Comparison of ENCODE assay signal across 15 cellular contexts in the genomic region with DNA sequence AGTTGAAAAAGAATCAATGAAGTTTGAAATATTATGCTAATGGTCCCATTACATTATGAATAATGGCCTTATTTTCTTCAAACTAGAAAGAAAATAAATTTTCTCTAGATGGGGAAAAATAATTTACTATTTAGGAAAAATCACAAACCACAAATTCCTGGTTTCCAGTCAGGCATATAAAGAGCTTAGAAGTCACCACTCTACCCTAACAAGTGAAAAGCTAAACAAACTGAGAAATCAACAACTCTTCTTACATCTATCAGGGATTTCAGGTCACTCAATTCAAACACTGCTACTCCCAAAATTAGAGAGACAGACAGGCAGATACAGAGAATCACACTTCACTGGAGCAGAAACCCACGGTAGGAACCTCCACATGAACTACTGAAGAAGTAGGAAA.
A peak's percentile ranks its signal among the peaks of the same experiment; 100 is the strongest.
DNase-seq lines count a peak whose midpoint lies in the region; ATAC-seq and TF ChIP-seq lines count a peak whose summit lies in the region.
"Had no signal": no experiment of that assay in that cellular context is flagged by ENCODE, and none has a peak within 500 bp of the region (broad histone marks: within the 10 kb centered on the region; RNA-seq: fewer than 3 reads in every experiment).

No MANE protein-coding gene starts in this region.

- H3K36me3 Mint-ChIP-seq in endodermal cell (ENCODE audit: low read depth) = no peaks in the 10 kb centered on the region
- no peaks in the 10 kb centered on the region for H3K36me3 Mint-ChIP-seq in CD8-positive, alpha-beta T cell
- H3K36me3 Mint-ChIP-seq: CD14-positive monocyte had no signal

- 83% methylated on average over 1 of the region's 1 CpG; no CpG with 5 or more reads in 1 of the 2 experiments for WGBS in endodermal cell (ENCODE audit: insufficient coverage in 1 of 2, insufficient read length in 1 of 2), 2 experiments
- WGBS in thyroid gland, 2 donors = 36 to 40% methylated on average over 1 of the region's 1 CpG

- POLR2A ChIA-PET in CD8-positive, alpha-beta T cell (lab: Charles Lee) = no interaction called here

- CTCF ChIA-PET in CD8-positive, alpha-beta T cell (lab: Charles Lee) = no interaction called here

- H3K4me3 ChIP-seq in adipocyte (ENCODE audit: low read length) = no peak overlapping the region
- peak overlapping the region; percentile 59 for H3K4me3 ChIP-seq in endodermal cell (ENCODE audit: low read length)
- no peak overlapping the region for H3K4me3 ChIP-seq in thyroid gland (replicated peaks in 1 of 3)
- H3K4me3 ChIP-seq in CD8-positive, alpha-beta T cell (ENCODE audit: low read depth, low read length) = no peak overlapping the region
- H3K4me3 ChIP-seq: HAP-1 had no signal

- H3K9me3 Mint-ChIP-seq in endodermal cell = peaks cover 7% of the 10 kb centered on the region
- peaks cover 5% of the 10 kb centered on the region for H3K9me3 Mint-ChIP-seq in CD8-positive, alpha-beta T cell

- H3K36me3 ChIP-seq in adipocyte (ENCODE audit: control insufficient read depth, insufficient read depth, low read length, severe bottlenecking) (no peaks in the 10 kb centered on the region), endodermal cell (ENCODE audit: control insufficient read depth, insufficient read depth, low read length) (no peaks in the 10 kb centered on the region), thyroid gland (no peaks in the 10 kb centered on the region)
- no peaks in the 10 kb centered on the region for H3K36me3 ChIP-seq in CD8-positive, alpha-beta T cell (ENCODE audit: insufficient read depth, low read length)
- H3K36me3 ChIP-seq: HAP-1 had no signal

- no peaks in the 10 kb centered on the region for H3K27me3 Mint-ChIP-seq in endodermal cell (ENCODE audit: insufficient read depth)
- no peaks in the 10 kb centered on the region for H3K27me3 Mint-ChIP-seq in CD8-positive, alpha-beta T cell (ENCODE audit: low read depth)

- no peak overlapping the region for H3K4me3 Mint-ChIP-seq in endodermal cell
- H3K4me3 Mint-ChIP-seq in CD8-positive, alpha-beta T cell = no peak overlapping the region
- H3K4me3 Mint-ChIP-seq: CD14-positive monocyte had no signal

- H3K4me1 ChIP-seq in adipocyte (ENCODE audit: control insufficient read depth, insufficient read depth, low read length) = no peaks in the 10 kb centered on the region
- no peaks in the 10 kb centered on the region for H3K4me1 ChIP-seq in endodermal cell (ENCODE audit: control insufficient read depth, insufficient read depth, low read length)
- peaks cover 0 to 3% of the 10 kb centered on the region in 2 donors for H3K4me1 ChIP-seq in thyroid gland
- no peaks in the 10 kb centered on the region for H3K4me1 ChIP-seq in CD8-positive, alpha-beta T cell (ENCODE audit: insufficient read depth, low read length)
- H3K4me1 ChIP-seq: HAP-1 had no signal

- H3K27me3 ChIP-seq in adipocyte (replicated peaks; ENCODE audit: control insufficient read depth, insufficient read depth, low read length) (no peaks in the 10 kb centered on the region), endodermal cell (ENCODE audit: control insufficient read depth, insufficient read depth, low read length, poor library complexity, severe bottlenecking) (no peaks in the 10 kb centered on the region), thyroid gland (no peaks in the 10 kb centered on the region)
- H3K27me3 ChIP-seq in CD8-positive, alpha-beta T cell (ENCODE audit: insufficient read depth, low read length) = no peaks in the 10 kb centered on the region

- intact Hi-C loops in thyroid gland (cut with DNase I) = no loop called here
- intact Hi-C loops in CD8-positive, alpha-beta T cell (cut with DNase I, micrococcal nuclease) = no loop called here

- H3K27ac ChIP-seq in endodermal cell (ENCODE audit: low read depth, low read length) (no peak overlapping the region), thyroid gland (peak overlapping the region in 2 of 3 donors; percentile 36 to 65)
- no peak overlapping the region for H3K27ac ChIP-seq in CD8-positive, alpha-beta T cell (ENCODE audit: low read depth, low read length)

- TF ChIP-seq POLR2A in thyroid gland (IDR thresholded peaks at IDR 0.05) = no peak

- TF ChIP-seq CTCF in endodermal cell (conservative IDR thresholded peaks at IDR 0.05) (no peak), thyroid gland (IDR thresholded peaks at IDR 0.05) (no peak)
- TF ChIP-seq CTCF in CD8-positive, alpha-beta T cell (IDR thresholded peaks at IDR 0.05) = no peak

- H3K27ac Mint-ChIP-seq in endodermal cell = no peak overlapping the region
- H3K27ac Mint-ChIP-seq in CD8-positive, alpha-beta T cell = no peak overlapping the region
- H3K27ac Mint-ChIP-seq: CD14-positive monocyte had no signal

- ATAC-seq in CD8-positive, alpha-beta T cell = no peak

- H3K9ac ChIP-seq in adipocyte (ENCODE audit: low read length) = no peak overlapping the region
- no peak overlapping the region for H3K9ac ChIP-seq in endodermal cell (ENCODE audit: extremely low read depth, low read length, poor library complexity, severe bottlenecking)

- H3K4me1 Mint-ChIP-seq in endodermal cell = peaks cover 4% of the 10 kb centered on the region
- no peaks in the 10 kb centered on the region for H3K4me1 Mint-ChIP-seq in CD8-positive, alpha-beta T cell (ENCODE audit: low read depth)
- H3K4me1 Mint-ChIP-seq: CD14-positive monocyte had no signal

- peak; percentile 1 for DNase-seq in adipocyte (ENCODE audit: low read depth)
- DNase-seq in endodermal cell = no peak
- peak; percentile 41 for DNase-seq in kidney glomerular epithelial cell (lab: John Stamatoyannopoulos, UW)
- peak; percentile 22 to 23 for DNase-seq in thyroid gland
- no peak for DNase-seq in activated CD4-positive, alpha-beta T cell treated with anti-CD3 and anti-CD28 coated beads for 48 hours
- DNase-seq in HuH-7 (ENCODE audit: low spot score) = no peak
- DNase-seq in CD8-positive, alpha-beta T cell = no peak
- DNase-seq: Calu3, DND-41, GDM1, GOT3, IMR-90, KBM-7 had no signal

- H3K9me3 ChIP-seq in adipocyte (ENCODE audit: control insufficient read depth, low read length) (no peaks in the 10 kb centered on the region), endodermal cell (ENCODE audit: control insufficient read depth, low read length) (peaks cover 6% of the 10 kb centered on the region), thyroid gland (no peaks in the 10 kb centered on the region)
- no peaks in the 10 kb centered on the region for H3K9me3 ChIP-seq in CD8-positive, alpha-beta T cell (ENCODE audit: low read length)
- H3K9me3 ChIP-seq: HAP-1 had no signal

Comparison
In these comparisons a context has a peak if more than half of its experiments do, and no peak if none do; other contexts are left out.
1. DNase-seq: peak in adipocyte (single experiment), kidney glomerular epithelial cell (single experiment) and thyroid gland (2 of 2); none in endodermal cell (single experiment), activated CD4-positive, alpha-beta T cell treated with anti-CD3 and anti-CD28 coated beads for 48 hours (single experiment), HuH-7 (single experiment) and CD8-positive, alpha-beta T cell (0 of 7).
2. H3K27ac ChIP-seq: peak in thyroid gland (2 of 3); none in endodermal cell (single experiment) and CD8-positive, alpha-beta T cell (single experiment).